12 cellular contexts compared by ENCODE assay signal in genomic region chr1:119711356-119711803, GRCh38. TPM values are rescaled to one million over a fixed set of nuclear protein-coding genes. Genes with fewer than 3 reads are reported as not detected.
DNase-seq lines count a peak whose midpoint lies in the region; FAIRE-seq and TF ChIP-seq lines count a peak whose summit lies in the region.
"Not testable (repeated sequence)": the region's sequence is repeated elsewhere in the genome, so short reads cannot be mapped to it uniquely, and the experiment has no call there.
"Had no signal": no experiment of that assay in that cellular context is flagged by ENCODE, and none has a peak within 500 bp of the region (broad histone marks: within the 10 kb centered on the region; RNA-seq: fewer than 3 reads in every experiment).

No MANE protein-coding gene starts in this region.

- intact Hi-C loops in endothelial cell of umbilical vein (cut with micrococcal nuclease), result loop anchor here (1.0 kb wide), 1 partner anchor 36 kb away; no protein-coding TSS in a partner anchor
- intact Hi-C loops in kidney (cut with DNase I), result not testable (repeated sequence)

- H3K27me3 ChIP-seq in BJ (ENCODE audit: control insufficient read depth, insufficient read depth, low read length); HUES64 (ENCODE audit: insufficient read depth, low read length); adipocyte (replicated peaks; ENCODE audit: control insufficient read depth, insufficient read depth, low read length); neuron (ENCODE audit: insufficient read depth, low read length); subcutaneous abdominal adipose tissue (ENCODE audit: control insufficient read depth in 5 of 5, insufficient read depth in 4 of 5, low read length in 5 of 5): not testable (repeated sequence)
- H3K27me3 ChIP-seq in endothelial cell of umbilical vein (ENCODE audit: control insufficient read depth in 2 of 2, insufficient read depth in 2 of 2, low read length in 2 of 2), result peaks cover 7 to 15% of the 10 kb centered on the region in 2 experiments

- peak overlapping the region; percentile 90; the same call in 1 of the 2 replicates for H3K9ac ChIP-seq in HUES64 (ENCODE audit: low read depth, low read length)
- not testable (repeated sequence) for H3K9ac ChIP-seq in adipocyte (ENCODE audit: low read length); endothelial cell of umbilical vein (replicated peaks; ENCODE audit: extremely low read depth, insufficient read depth, low read length); kidney (ENCODE audit: low read length in 2 of 2); subcutaneous abdominal adipose tissue (ENCODE audit: low read length in 5 of 5)

- H3K36me3 Mint-ChIP-seq in T-helper 1 cell treated with Interleukin-12 subunit alpha and Interleukin-12 subunit beta and Interleukin-4 antibody, amounts not matched to agents 30 μg/mL and 1 μg/mL, for 36 hours (ENCODE audit: low read depth), result not testable (repeated sequence)

- not testable (repeated sequence) for TF ChIP-seq POLR2A in endothelial cell of umbilical vein (IDR thresholded peaks at IDR 0.05; ENCODE audit: low read depth, low read length)

- peaks cover 35% of the 10 kb centered on the region for H3K4me1 ChIP-seq in HUES64 (ENCODE audit: insufficient read depth, low read length)
- peaks cover 33% of the 10 kb centered on the region for H3K4me1 ChIP-seq in adipocyte (ENCODE audit: control insufficient read depth, insufficient read depth, low read length)
- not testable (repeated sequence) for H3K4me1 ChIP-seq in endothelial cell of umbilical vein (ENCODE audit: control insufficient read depth, extremely low read depth, insufficient read depth, low read length)
- H3K4me1 ChIP-seq in kidney (ENCODE audit: control insufficient read depth in 1 of 2, insufficient read depth in 1 of 2, low read depth in 1 of 2, low read length in 2 of 2), result peaks cover 0 to 18% of the 10 kb centered on the region in 2 donors
- H3K4me1 ChIP-seq in neuron (ENCODE audit: insufficient read depth, low read length), result peaks cover 21% of the 10 kb centered on the region
- peaks cover 9 to 45% (median 38%) of the 10 kb centered on the region in 5 donors for H3K4me1 ChIP-seq in subcutaneous abdominal adipose tissue (ENCODE audit: control insufficient read depth in 5 of 5, insufficient read depth in 5 of 5, low read length in 5 of 5)

- not testable (repeated sequence) for H2AFZ ChIP-seq in endothelial cell of umbilical vein (ENCODE audit: low read depth, low read length)
- H2AFZ ChIP-seq in neuron (ENCODE audit: low read depth, low read length), result peak overlapping the region; percentile 77

- WGBS in HUES64, result 14% methylated on average over 8 of the region's 10 CpGs

- POLR2A ChIA-PET in BJ (lab: Charles Lee), result interaction anchor here (1.0 kb wide), 1 partner anchor 58 kb away, joined by 6 read pairs; no protein-coding TSS in a partner anchor
- POLR2A ChIA-PET in endothelial cell of umbilical vein (lab: Charles Lee), result not testable (repeated sequence)

- peak overlapping the region; percentile 79 for H3K27ac Mint-ChIP-seq in T-helper 1 cell treated with Interleukin-12 subunit alpha and Interleukin-12 subunit beta and Interleukin-4 antibody, amounts not matched to agents 30 μg/mL and 1 μg/mL, for 36 hours

- H4K20me1 ChIP-seq in endothelial cell of umbilical vein (replicated peaks; ENCODE audit: control insufficient read depth, extremely low read depth, insufficient read depth, low read length), result not testable (repeated sequence)

- H3K9me3 Mint-ChIP-seq in T-helper 1 cell treated with Interleukin-12 subunit alpha and Interleukin-12 subunit beta and Interleukin-4 antibody, amounts not matched to agents 30 μg/mL and 1 μg/mL, for 36 hours, result not testable (repeated sequence)

- BruUV-seq in endothelial cell of umbilical vein (replicated peaks; lab: Mats Ljungman, UMichigan), result not testable (repeated sequence)

- dilution Hi-C loops in endothelial cell of umbilical vein (cut with MboI; ENCODE audit: extremely low pct_ligation_motif_present, low sequenced_read_pairs), result not testable (repeated sequence)

- not testable (repeated sequence) for TF ChIP-seq CTCF in BJ (IDR thresholded peaks at IDR 0.05; ENCODE audit: insufficient read depth, low read depth, low read length); endothelial cell of umbilical vein (IDR thresholded peaks at IDR 0.05; ENCODE audit: extremely low read depth in 1 of 2, insufficient read depth in 1 of 2, low read depth in 1 of 2, low read length in 2 of 2); kidney (IDR thresholded peaks at IDR 0.05; ENCODE audit: borderline replicate concordance, extremely low read depth, insufficient read depth)

- peaks cover 33% of the 10 kb centered on the region for H3K4me1 Mint-ChIP-seq in T-helper 1 cell treated with Interleukin-12 subunit alpha and Interleukin-12 subunit beta and Interleukin-4 antibody, amounts not matched to agents 30 μg/mL and 1 μg/mL, for 36 hours (ENCODE audit: low read depth)

- not testable (repeated sequence) for DNase-seq in BJ (ENCODE audit: low read depth); adipocyte (ENCODE audit: low read depth); endothelial cell of umbilical vein (ENCODE audit: low read depth, low spot score); kidney

- peak overlapping the region; percentile 83 for H3K4me3 ChIP-seq in BJ (ENCODE audit: low read depth, low read length)
- peak overlapping the region; percentile 80 for H3K4me3 ChIP-seq in HUES64 (ENCODE audit: low read length)
- H3K4me3 ChIP-seq in adipocyte (ENCODE audit: low read length), result peak overlapping the region; percentile 83
- H3K4me3 ChIP-seq in endothelial cell of umbilical vein (replicated peaks in 1 of 3; ENCODE audit: insufficient read depth in 1 of 3, low read depth in 1 of 3, low read length in 3 of 3), result peak overlapping the region; percentile 69 to 81 (median 69)
- H3K4me3 ChIP-seq in kidney (ENCODE audit: low read length in 2 of 2), result peak overlapping the region; percentile 66 to 70
- peak overlapping the region; percentile 77 for H3K4me3 ChIP-seq in neuron (ENCODE audit: low read length)
- peak overlapping the region; percentile 58 to 89 (median 77) for H3K4me3 ChIP-seq in subcutaneous abdominal adipose tissue (ENCODE audit: low read depth in 1 of 5, low read length in 5 of 5)

- not testable (repeated sequence) for H3K36me3 ChIP-seq in BJ (ENCODE audit: control insufficient read depth, insufficient read depth, low read length); HUES64 (ENCODE audit: insufficient read depth, low read length); adipocyte (ENCODE audit: control insufficient read depth, insufficient read depth, low read length, severe bottlenecking); endothelial cell of umbilical vein (ENCODE audit: control insufficient read depth in 2 of 2, extremely low read depth in 1 of 2, insufficient read depth in 2 of 2, low read length in 2 of 2); kidney (ENCODE audit: control insufficient read depth in 1 of 2, insufficient read depth in 2 of 2, low read length in 2 of 2); neuron (ENCODE audit: insufficient read depth, low read length); subcutaneous abdominal adipose tissue (ENCODE audit: control insufficient read depth in 5 of 5, insufficient read depth in 5 of 5, low read length in 5 of 5)

- H3K9me1 ChIP-seq in endothelial cell of umbilical vein (replicated peaks; ENCODE audit: control insufficient read depth, extremely low read depth, insufficient read depth, low read length), result not testable (repeated sequence)

- H3K79me2 ChIP-seq in endothelial cell of umbilical vein (ENCODE audit: control insufficient read depth, insufficient read depth, low read length), result peaks cover 22% of the 10 kb centered on the region

- H3K27ac ChIP-seq in HUES64 (ENCODE audit: low read depth, low read length); endothelial cell of umbilical vein (ENCODE audit: insufficient read depth, low read depth, low read length); kidney (ENCODE audit: low read depth in 2 of 2, low read length in 2 of 2); subcutaneous abdominal adipose tissue (ENCODE audit: low read depth, low read length): not testable (repeated sequence)

- H3K27me3 Mint-ChIP-seq in T-helper 1 cell treated with Interleukin-12 subunit alpha and Interleukin-12 subunit beta and Interleukin-4 antibody, amounts not matched to agents 30 μg/mL and 1 μg/mL, for 36 hours (ENCODE audit: low read depth), result peaks cover 40% of the 10 kb centered on the region

- not testable (repeated sequence) for H3K9me3 ChIP-seq in HUES64 (ENCODE audit: insufficient read depth, low read depth, low read length); adipocyte (ENCODE audit: control insufficient read depth, low read length); endothelial cell of umbilical vein (replicated peaks; ENCODE audit: control insufficient read depth, insufficient read depth, low read length); kidney (ENCODE audit: control insufficient read depth in 1 of 2, low read length in 2 of 2); neuron (ENCODE audit: low read length); subcutaneous abdominal adipose tissue (ENCODE audit: control insufficient read depth in 5 of 5, low read length in 5 of 5)

- FAIRE-seq in endothelial cell of umbilical vein (lab: Jason Lieb, UNC); kidney (lab: Jason Lieb, UNC): not testable (repeated sequence)

- H3K4me2 ChIP-seq in endothelial cell of umbilical vein (ENCODE audit: insufficient read depth, low read length), result peak overlapping the region; percentile 77

- H3K4me3 Mint-ChIP-seq in T-helper 1 cell treated with Interleukin-12 subunit alpha and Interleukin-12 subunit beta and Interleukin-4 antibody, amounts not matched to agents 30 μg/mL and 1 μg/mL, for 36 hours, result peak overlapping the region; percentile 96

- CTCF ChIA-PET in BJ (lab: Yijun Ruan, JAX) (interaction anchor here (1.2 to 2.6 kb wide), 2 partner anchors 33 to 37 kb away, joined by 3 to 14 read pairs; no protein-coding TSS in a partner anchor), endothelial cell of umbilical vein (lab: Charles Lee) (interaction anchor here (0.6 to 2.8 kb wide), 9 partner anchors 32 to 100 kb away, joined by 3 to 40 read pairs (median 3); partner anchors contain the start of gene ZNF697)

RNA-seq across cellular contexts. Expression of gene PHGDH, which starts 0.4 kb away (rescaled TPM):
- polyA plus RNA-seq in BJ (2011; rRNA removed) (138 and 287 TPM in 2 replicates), endothelial cell of umbilical vein (33.2 and 37.9 TPM in 2 replicates), kidney (ENCODE audit: insufficient read depth, low read depth, low replicate concordance) (126 TPM)
- 146 and 148 TPM in 2 replicates for polyA minus RNA-seq in BJ (2011; rRNA and poly(A)+ RNA removed)
- polyA plus RNA-seq in HUES64 (2013, experiment 1 of 2), result 271 TPM
- polyA plus RNA-seq in HUES64 (2013, experiment 2 of 2), result 287 TPM
- total RNA-seq in endothelial cell of umbilical vein (101 and 120 TPM in 2 replicates), kidney (71.9 TPM)
- 37.2 and 37.8 TPM in 2 replicates for polyA plus RNA-seq in endothelial cell of umbilical vein (2011; cell fraction: cytosol; rRNA removed)
- polyA plus RNA-seq in endothelial cell of umbilical vein (2011; cell fraction: nucleus; rRNA removed), result 42.6 and 45.2 TPM in 2 replicates
- polyA plus RNA-seq in endothelial cell of umbilical vein (2012), result 9.8 and 26.9 TPM in 2 replicates
- 66.7 and 76.5 TPM in 2 replicates for polyA minus RNA-seq in endothelial cell of umbilical vein
- polyA minus RNA-seq in endothelial cell of umbilical vein (2011; cell fraction: cytosol; rRNA and poly(A)+ RNA removed), result 201 TPM
- 39.4 and 42.3 TPM in 2 replicates for polyA minus RNA-seq in endothelial cell of umbilical vein (2011; cell fraction: nucleus; rRNA and poly(A)+ RNA removed)

RNA-seq across cellular contexts. Expression of gene HMGCS2, which starts 57.3 kb away (rescaled TPM):
- not detected in 2 replicates for polyA plus RNA-seq in BJ (2011; rRNA removed)
- polyA minus RNA-seq in BJ (2011; rRNA and poly(A)+ RNA removed), result not detected in 2 replicates
- not detected for polyA plus RNA-seq in HUES64 (2013, experiment 1 of 2)
- polyA plus RNA-seq in HUES64 (2013, experiment 2 of 2), result 0.13 TPM
- not detected in 2 replicates for total RNA-seq in endothelial cell of umbilical vein
- not detected in 2 replicates for polyA plus RNA-seq in endothelial cell of umbilical vein
- not detected in 2 replicates for polyA plus RNA-seq in endothelial cell of umbilical vein (2011; cell fraction: cytosol; rRNA removed)
- not detected in 2 replicates for polyA plus RNA-seq in endothelial cell of umbilical vein (2011; cell fraction: nucleus; rRNA removed)
- polyA plus RNA-seq in endothelial cell of umbilical vein (2012), result not detected in 2 replicates
- not detected in 2 replicates for polyA minus RNA-seq in endothelial cell of umbilical vein
- polyA minus RNA-seq in endothelial cell of umbilical vein (2011; cell fraction: cytosol; rRNA and poly(A)+ RNA removed), result not detected
- not detected in 2 replicates for polyA minus RNA-seq in endothelial cell of umbilical vein (2011; cell fraction: nucleus; rRNA and poly(A)+ RNA removed)
- total RNA-seq in kidney, result 3.9 TPM
- 163 TPM for polyA plus RNA-seq in kidney (ENCODE audit: insufficient read depth, low read depth, low replicate concordance)
- total RNA-seq: activated CD8-positive, alpha-beta memory T cell treated with anti-CD3 and anti-CD28 coated beads for 36 hours; foreskin keratinocyte; lung microvascular endothelial cell; T-helper 1 cell treated with Interleukin-12 subunit alpha and Interleukin-12 subunit beta and Interleukin-4 antibody, amounts not matched to agents 30 ng/mL and 1 ng/mL, for 36 hours had no signal
- polyA plus RNA-seq: foreskin keratinocyte had no signal

Comparison
In these comparisons a context has a peak if more than half of its experiments do, and no peak if none do; other contexts are left out.
1. RNA of gene HMGCS2, which starts 57.3 kb away (polyA plus RNA-seq): 163 TPM in kidney (single experiment); not detected in BJ and not detected in endothelial cell of umbilical vein; every median in the first group is over 100 times any median in the second.
2. Peak in every context shown above with its lines, with median percentiles within 50 percentile points of each other: H3K4me3 ChIP-seq.